ENCODE assay signal across 14 cellular contexts in genomic region chr4:16496501-16496900, GRCh38.
A peak's percentile ranks its signal among the peaks of the same experiment; 100 is the strongest.
DNase-seq lines count a peak whose midpoint lies in the region; FAIRE-seq and TF ChIP-seq lines count a peak whose summit lies in the region.
"Had no signal": no experiment of that assay in that cellular context is flagged by ENCODE, and none has a peak within 500 bp of the region (broad histone marks: within the 10 kb centered on the region; RNA-seq: fewer than 3 reads in every experiment).

No MANE protein-coding gene starts in this region.

- no peak overlapping the region for H3K27ac ChIP-seq in Karpas-422 (ENCODE audit: low read length)

- TF ChIP-seq POLR2A in H54 (IDR thresholded peaks at IDR 0.05; ENCODE audit: low read depth, low read length), result no peak

- TF ChIP-seq CTCF in epithelial cell of proximal tubule (conservative IDR thresholded peaks at IDR 0.05; ENCODE audit: low read depth, low read length), result peak; percentile 29

- no peaks in the 10 kb centered on the region for H3K4me1 ChIP-seq in Karpas-422 (ENCODE audit: low read length)

- FAIRE-seq in H54 (lab: Jason Lieb, UNC), result no peak
- FAIRE-seq: keratinocyte had no signal

- H3K36me3 ChIP-seq in Karpas-422 (ENCODE audit: insufficient read depth, low read length), result no peaks in the 10 kb centered on the region

- 0 out of 2 replicates have a peak, but pooled peaks cover 2% of the 10 kb centered on the region for H3K27me3 ChIP-seq in Karpas-422 (ENCODE audit: low read length)

- H3K4me2 ChIP-seq in Karpas-422 (ENCODE audit: low read depth, low read length, poor library complexity, severe bottlenecking), result no peak overlapping the region

- no peak overlapping the region for H3K9ac ChIP-seq in Karpas-422 (ENCODE audit: low read length)

- no peaks in the 10 kb centered on the region for H3K79me2 ChIP-seq in Karpas-422 (ENCODE audit: low read length)

- 0 out of 2 replicates have a peak, but pooled peaks cover 3% of the 10 kb centered on the region for H3K9me2 ChIP-seq in Karpas-422 (replicated peaks; ENCODE audit: insufficient read depth, low read length)

- H3K4me3 ChIP-seq in epithelial cell of proximal tubule (ENCODE audit: low read depth, low read length) (no peak overlapping the region), Karpas-422 (ENCODE audit: low read length) (no peak overlapping the region)

- no peaks in the 10 kb centered on the region for H3K9me3 ChIP-seq in Karpas-422 (ENCODE audit: low read length)

- H4K20me1 ChIP-seq in Karpas-422 (ENCODE audit: insufficient read depth, low read depth, low read length), result no peaks in the 10 kb centered on the region

- no peak overlapping the region for H2AFZ ChIP-seq in Karpas-422 (ENCODE audit: low read length)

- DNase-seq in EL, result peak; percentile 62
- DNase-seq in RPMI7951 (ENCODE audit: low read depth), result peak; percentile 49
- DNase-seq in epithelial cell of proximal tubule (ENCODE audit: low read depth), result peak; percentile 48
- peak; percentile 59 for DNase-seq in occipital lobe (lab: John Stamatoyannopoulos, UW)
- DNase-seq in H54 (ENCODE audit: insufficient read length, low spot score), result no peak
- DNase-seq in NCI-H82 (lab: John Stamatoyannopoulos, UW), result no peak
- DNase-seq in DMS79 treated with DMSO at 0.1 percent for 48 hours (lab: John Stamatoyannopoulos, UW), result no peak
- no peak for DNase-seq in Karpas-422
- DNase-seq: activated naive CD4-positive, alpha-beta T cell treated with Interleukin-2 at 50 U/mL for 16 hours; CD8-positive, alpha-beta T cell; foreskin melanocyte; MM.1S; nephron progenitor cell had no signal

Comparison
In these comparisons a context has a peak if more than half of its experiments do, and no peak if none do; other contexts are left out.
1. DNase-seq: peak in EL (single experiment), RPMI7951 (single experiment), epithelial cell of proximal tubule (single experiment) and occipital lobe (single experiment); none in H54 (single experiment), NCI-H82 (single experiment), DMS79 treated with DMSO at 0.1 percent for 48 hours (single experiment) and Karpas-422 (single experiment).